ENCODE assay signal across 16 cellular contexts in genomic region chr1:23383547-23384311, GRCh38. TPM values are rescaled to one million over a fixed set of nuclear protein-coding genes. Genes with fewer than 3 reads are reported as not detected.
A peak's percentile ranks its signal among the peaks of the same experiment; 100 is the strongest.
DNase-seq lines count a peak whose midpoint lies in the region; ATAC-seq and TF ChIP-seq lines count a peak whose summit lies in the region.
"Had no signal": no experiment of that assay in that cellular context is flagged by ENCODE, and none has a peak within 500 bp of the region (broad histone marks: within the 10 kb centered on the region; RNA-seq: fewer than 3 reads in every experiment).

No MANE protein-coding gene starts in this region.

- H3K4me1 ChIP-seq in RWPE2 (ENCODE audit: insufficient read depth, poor library complexity, severe bottlenecking) = peaks cover 26% of the 10 kb centered on the region
- H3K4me1 ChIP-seq in left lung = peaks cover 4 to 15% of the 10 kb centered on the region in 2 donors
- peaks cover 16% of the 10 kb centered on the region for H3K4me1 ChIP-seq in testis

- no peak for TF ChIP-seq POLR2A in testis (IDR thresholded peaks at IDR 0.05)

- no peaks in the 10 kb centered on the region for H3K27me3 ChIP-seq in RWPE2 (ENCODE audit: insufficient read depth, poor library complexity, severe bottlenecking)
- H3K27me3 ChIP-seq in left lung = no peaks in the 10 kb centered on the region
- H3K27me3 ChIP-seq in testis = no peaks in the 10 kb centered on the region
- H3K27me3 ChIP-seq: foreskin keratinocyte had no signal

- H3K27ac Mint-ChIP-seq in endothelial cell (ENCODE audit: unreplicated experiment) = no peak overlapping the region
- H3K27ac Mint-ChIP-seq: activated CD4-positive, alpha-beta T cell treated with anti-CD3 and anti-CD28 coated beads, Interleukin-2, amount 10 ng/mL, durations not matched to agents 24 days and 14 days; natural killer cell had no signal

- no peaks in the 10 kb centered on the region for H3K9me3 ChIP-seq in RWPE2 (ENCODE audit: severe bottlenecking)
- H3K9me3 ChIP-seq in left lung = no peaks in the 10 kb centered on the region
- no peaks in the 10 kb centered on the region for H3K9me3 ChIP-seq in testis

- intact Hi-C loops in left lung (cut with DNase I) (no loop called here), testis (cut with DNase I; ENCODE audit: low total_unique reads) (no loop called here)

- peaks cover 4% of the 10 kb centered on the region for H3K27me3 Mint-ChIP-seq in endothelial cell (ENCODE audit: unreplicated experiment)
- H3K27me3 Mint-ChIP-seq: activated CD4-positive, alpha-beta T cell treated with anti-CD3 and anti-CD28 coated beads, Interleukin-2, amount 10 ng/mL, durations not matched to agents 24 days and 14 days had no signal

- no peaks in the 10 kb centered on the region for H3K36me3 ChIP-seq in RWPE2 (ENCODE audit: low read depth)
- no peaks in the 10 kb centered on the region for H3K36me3 ChIP-seq in left lung
- H3K36me3 ChIP-seq in testis (ENCODE audit: low read depth, missing control alignments) = no peaks in the 10 kb centered on the region

- TF ChIP-seq CTCF in RWPE2 (IDR thresholded peaks at IDR 0.05; ENCODE audit: poor library complexity, severe bottlenecking) (no peak), endothelial cell (IDR thresholded peaks at IDR 0.05; ENCODE audit: unreplicated experiment) (no peak), left lung (IDR thresholded peaks at IDR 0.05) (no peak), testis (IDR thresholded peaks at IDR 0.05) (no peak)

- WGBS in testis, 2 donors = 73% methylated on average over 7 to 8 of the region's 8 CpGs

- ATAC-seq in RWPE2 (ENCODE audit: low read depth) (peak; percentile 30), left lung (no peak), HG02588 (IDR thresholded peaks at IDR 0.05; ENCODE audit: unreplicated experiment) (no peak)
- ATAC-seq: natural killer cell had no signal

- H3K36me3 Mint-ChIP-seq in endothelial cell (ENCODE audit: low read depth, unreplicated experiment) = peaks cover 18% of the 10 kb centered on the region
- H3K36me3 Mint-ChIP-seq: natural killer cell had no signal

- H3K9me3 Mint-ChIP-seq in endothelial cell (ENCODE audit: unreplicated experiment) = no peaks in the 10 kb centered on the region
- H3K9me3 Mint-ChIP-seq: activated CD4-positive, alpha-beta T cell treated with anti-CD3 and anti-CD28 coated beads, Interleukin-2, amount 10 ng/mL, durations not matched to agents 24 days and 14 days; natural killer cell had no signal

- peaks cover 46% of the 10 kb centered on the region for H3K4me1 Mint-ChIP-seq in endothelial cell (ENCODE audit: unreplicated experiment)
- H3K4me1 Mint-ChIP-seq: activated CD4-positive, alpha-beta T cell treated with anti-CD3 and anti-CD28 coated beads, Interleukin-2, amount 10 ng/mL, durations not matched to agents 24 days and 14 days; natural killer cell had no signal

- H3K4me3 ChIP-seq in RWPE2 (ENCODE audit: severe bottlenecking) = no peak overlapping the region
- no peak overlapping the region for H3K4me3 ChIP-seq in left lung
- H3K4me3 ChIP-seq in testis = no peak overlapping the region

- peak overlapping the region; percentile 42 for H3K4me3 Mint-ChIP-seq in endothelial cell (ENCODE audit: unreplicated experiment)
- H3K4me3 Mint-ChIP-seq: activated CD4-positive, alpha-beta T cell treated with anti-CD3 and anti-CD28 coated beads, Interleukin-2, amount 10 ng/mL, durations not matched to agents 24 days and 14 days; natural killer cell had no signal

- peak overlapping the region; percentile 71 for H3K27ac ChIP-seq in RWPE2 (ENCODE audit: poor library complexity, severe bottlenecking)
- H3K27ac ChIP-seq in left lung = peak overlapping the region; percentile 18 to 37
- H3K27ac ChIP-seq in testis = no peak overlapping the region
- H3K27ac ChIP-seq: foreskin keratinocyte had no signal

- DNase-seq in RWPE2 (ENCODE audit: low spot score) (no peak), endothelial cell (ENCODE audit: low spot score) (peak; percentile 17), left lung (no peak), testis (peak; percentile 60), SIG-M5 (lab: John Stamatoyannopoulos, UW) (no peak), H4 (ENCODE audit: low spot score) (no peak)
- DNase-seq: activated CD4-positive, alpha-beta T cell treated with anti-CD3 and anti-CD28 coated beads, Interleukin-2, amount 10 ng/mL, durations not matched to agents 24 days and 14 days; activated naive CD4-positive, alpha-beta T cell treated with anti-CD3 and anti-CD28 coated beads, Interleukin-2, amount 50 U/mL, for 16 hours; effector CD4-positive, alpha-beta T cell; MV-4-11; natural killer cell; NCI-H2029 treated with DMSO at 0.1 percent for 48 hours; NCI-H524; substantia nigra had no signal

RNA-seq across cellular contexts. Expression of gene ZNF436, which starts 14.1 kb away (rescaled TPM):
- total RNA-seq in endothelial cell (ENCODE audit: unreplicated experiment) (26.0 TPM), left lung (10 to 100 TPM in 1 of 2 donors, 1 to 10 TPM in 1; 9.2 to 10.2 TPM), testis (10 to 100 TPM; 26.7 to 29.0 TPM)
- polyA plus RNA-seq in testis (ENCODE audit: insufficient read depth, low read depth, low replicate concordance) = 24.6 TPM
- 18.0 and 20.8 TPM in 2 replicates for total RNA-seq in H4 (2014; rRNA removed; shearing (Covaris generic))

RNA-seq across cellular contexts. Expression of gene HNRNPR, which starts 39.6 kb away (rescaled TPM):
- total RNA-seq in endothelial cell (ENCODE audit: unreplicated experiment) = 146 TPM
- 100 to 1,000 TPM in 1 of 2 donors, 10 to 100 TPM in 1; 84.3 to 108 TPM for total RNA-seq in left lung
- total RNA-seq in testis = 10 to 100 TPM; 93.8 to 95.8 TPM
- polyA plus RNA-seq in testis (ENCODE audit: insufficient read depth, low read depth, low replicate concordance) = 89.6 TPM
- 165 and 180 TPM in 2 replicates for total RNA-seq in H4 (2014; rRNA removed; shearing (Covaris generic))

RNA-seq across cellular contexts. Expression of gene TCEA3, which starts 40.8 kb away (rescaled TPM):
- total RNA-seq in endothelial cell (ENCODE audit: unreplicated experiment) = 9.7 TPM
- 10 to 100 TPM; 28.3 to 43.2 TPM for total RNA-seq in left lung
- total RNA-seq in testis = 10 to 100 TPM; 12.6 to 14.7 TPM
- polyA plus RNA-seq in testis (ENCODE audit: insufficient read depth, low read depth, low replicate concordance) = 10.8 TPM
- 0.72 and 0.76 TPM in 2 replicates for total RNA-seq in H4 (2014; rRNA removed; shearing (Covaris generic))

Comparison
In these comparisons a context has a peak if more than half of its experiments do, and no peak if none do; other contexts are left out.
1. DNase-seq: peak in endothelial cell (single experiment) and testis (single experiment); none in RWPE2 (single experiment), left lung (0 of 2), SIG-M5 (single experiment) and H4 (single experiment).
2. H3K27ac ChIP-seq: peak in RWPE2 (single experiment) and left lung (2 of 2); none in testis (0 of 2).